11 cellular contexts compared by ENCODE assay signal in the genomic region with DNA sequence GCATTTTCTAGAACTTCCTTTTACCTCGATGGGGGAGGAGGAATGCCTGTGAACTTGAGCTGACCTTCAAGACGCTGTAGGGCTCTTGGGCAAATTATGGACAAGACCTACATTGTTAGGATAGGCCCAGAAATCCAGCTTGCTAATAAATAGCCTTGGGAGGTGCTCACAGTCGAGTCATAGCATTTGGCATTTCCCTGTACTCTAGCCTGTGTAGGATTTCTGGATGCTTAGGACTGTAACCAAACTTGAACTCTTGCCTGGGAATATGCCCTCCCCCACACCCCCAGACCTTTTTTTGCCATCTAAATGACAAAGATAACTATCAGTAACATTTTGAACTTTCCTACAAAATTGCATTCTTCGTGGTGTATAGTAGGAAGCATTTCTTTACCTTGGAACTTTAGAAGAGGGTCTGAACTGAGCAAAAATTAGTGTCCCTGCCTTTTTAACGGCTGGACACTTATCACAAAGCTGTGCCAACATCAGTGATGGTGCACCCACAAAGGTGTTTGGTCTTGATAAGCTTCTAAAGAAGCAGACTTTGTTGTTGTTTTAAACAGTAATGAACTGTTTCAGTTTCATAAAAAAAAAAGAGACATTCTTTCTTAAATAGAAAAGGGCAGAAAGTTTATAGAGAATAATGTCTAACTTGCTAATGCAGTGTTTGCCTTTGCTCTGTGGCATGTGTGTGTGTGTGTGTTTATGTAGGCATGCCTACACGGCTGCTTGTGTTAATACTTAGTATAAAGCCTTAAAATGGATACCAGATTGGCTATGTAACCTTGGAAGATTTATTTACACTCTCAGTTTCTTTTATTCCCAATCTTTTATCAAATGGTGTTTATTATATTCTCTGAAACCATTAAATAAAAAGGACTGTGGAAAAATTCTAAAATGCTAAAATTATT.
A peak's percentile ranks its signal among the peaks of the same experiment; 100 is the strongest.
DNase-seq lines count a peak whose midpoint lies in the region; ATAC-seq and TF ChIP-seq lines count a peak whose summit lies in the region.
"Had no signal": no experiment of that assay in that cellular context is flagged by ENCODE, and none has a peak within 500 bp of the region (broad histone marks: within the 10 kb centered on the region; RNA-seq: fewer than 3 reads in every experiment).

No MANE protein-coding gene starts in this region.

- DNase-seq in EL (peak; percentile 23), fibroblast of pulmonary artery (ENCODE audit: low read depth) (peak; percentile 50), sciatic nerve (ENCODE audit: low spot score) (no peak)
- no peak for DNase-seq in activated T-cell treated with anti-CD3 and anti-CD28 coated beads, Interleukin-2, amount 50 U/mL, for 48 hours
- DNase-seq: activated CD8-positive, alpha-beta memory T cell treated with anti-CD3 and anti-CD28 coated beads, Interleukin-2, amount 50 U/mL, for 48 hours; central memory CD4-positive, alpha-beta T cell; NCI-H748 treated with DMSO at 0.1 percent for 48 hours had no signal

- ATAC-seq in sciatic nerve (peak; percentile 67), GM18907 (IDR thresholded peaks at IDR 0.05; ENCODE audit: unreplicated experiment) (no peak), HG03354 (IDR thresholded peaks at IDR 0.05; ENCODE audit: poor library complexity, severe bottlenecking, unreplicated experiment) (no peak), HG02840 (IDR thresholded peaks at IDR 0.05; ENCODE audit: low FRiP score, unreplicated experiment) (no peak)

- peak overlapping the region; percentile 55; the same call in 1 of the 2 replicates for H3K27ac ChIP-seq in VCaP

- TF ChIP-seq CTCF in VCaP (conservative IDR thresholded peaks at IDR 0.05): no peak
- TF ChIP-seq CTCF in fibroblast of pulmonary artery (IDR thresholded peaks at IDR 0.05; ENCODE audit: low read length, missing control alignments): no peak

- intact Hi-C loops in sciatic nerve (cut with DNase I): no loop called here

- no peak overlapping the region for H3K4me3 ChIP-seq in fibroblast of pulmonary artery (replicated peaks; ENCODE audit: low read depth, low read length)

Comparison
In these comparisons a context has a peak if more than half of its experiments do, and no peak if none do; other contexts are left out.
1. DNase-seq: peak in EL (single experiment) and fibroblast of pulmonary artery (single experiment); none in sciatic nerve (single experiment) and activated T-cell treated with anti-CD3 and anti-CD28 coated beads, Interleukin-2, amount 50 U/mL, for 48 hours (0 of 2).